Comparison of ENCODE assay signal across 8 cellular contexts in the genomic region with DNA sequence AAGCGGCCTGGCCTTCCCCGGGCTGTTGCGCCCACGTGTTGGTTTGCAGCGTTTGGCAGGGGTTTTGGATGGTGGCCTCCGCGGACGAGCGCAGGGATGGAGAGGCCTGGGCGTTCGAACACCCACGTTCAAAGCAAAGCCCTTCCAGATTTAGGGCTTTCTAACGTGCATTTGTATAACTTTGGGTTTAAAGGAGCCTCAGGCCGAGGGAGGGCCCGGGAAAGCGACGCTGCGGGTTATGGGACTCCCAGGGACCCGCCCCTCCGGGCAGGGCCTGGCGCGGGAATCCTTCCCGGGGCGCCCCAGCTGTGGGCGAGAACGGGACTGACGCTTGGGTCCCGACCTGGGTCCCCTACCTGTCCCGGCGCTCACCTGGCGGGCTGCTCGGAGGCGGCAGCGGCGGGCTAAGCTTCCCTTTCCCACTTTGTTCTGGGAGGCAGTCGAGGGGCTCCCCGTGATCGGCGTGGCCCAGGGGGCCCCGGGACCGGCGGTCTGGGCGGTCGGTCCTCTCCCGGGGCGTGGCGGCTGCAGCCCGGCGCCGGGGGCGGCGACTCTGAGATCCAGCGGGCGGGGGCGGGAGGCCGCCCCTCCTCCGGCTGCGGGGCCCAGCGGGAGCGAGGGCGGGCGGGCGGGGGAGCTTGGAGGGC. TPM values are rescaled to one million over a fixed set of nuclear protein-coding genes. Genes with fewer than 3 reads are reported as not detected.
A peak's percentile ranks its signal among the peaks of the same experiment; 100 is the strongest.
DNase-seq lines count a peak whose midpoint lies in the region; ATAC-seq, FAIRE-seq and TF ChIP-seq lines count a peak whose summit lies in the region.

A gene with protein sequence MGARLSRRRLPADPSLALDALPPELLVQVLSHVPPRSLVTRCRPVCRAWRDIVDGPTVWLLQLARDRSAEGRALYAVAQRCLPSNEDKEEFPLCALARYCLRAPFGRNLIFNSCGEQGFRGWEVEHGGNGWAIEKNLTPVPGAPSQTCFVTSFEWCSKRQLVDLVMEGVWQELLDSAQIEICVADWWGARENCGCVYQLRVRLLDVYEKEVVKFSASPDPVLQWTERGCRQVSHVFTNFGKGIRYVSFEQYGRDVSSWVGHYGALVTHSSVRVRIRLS (minus strand): TSS at position 529 of the 647 bp plus-strand sequence. CDS start 25,423 bp downstream, outside the sequence.

- H3K27ac Mint-ChIP-seq in T-cell, result peak within 1 kb of the TSS in 1 of 2 donors; percentile 49

- H4K20me1 ChIP-seq in GM23248 (ENCODE audit: insufficient read depth), result no peaks in the 10 kb centered on the region

- peaks cover 34% of the 10 kb centered on the region for H3K79me2 ChIP-seq in GM23248 (ENCODE audit: insufficient read depth)

- H3K4me3 Mint-ChIP-seq in T-cell, result peak within 1 kb of the TSS; percentile 43 to 73 (median 53)

- peaks cover 9 to 16% (median 11%) of the 10 kb centered on the region in 3 donors for H3K4me1 Mint-ChIP-seq in T-cell

- H3K9me3 ChIP-seq in GM23248 (ENCODE audit: low read depth), result no peaks in the 10 kb centered on the region
- H3K9me3 ChIP-seq in mucosa of stomach (ENCODE audit: control insufficient read depth, low read length), result no peaks in the 10 kb centered on the region

- POLR2A ChIA-PET in T-cell (lab: Charles Lee), result no interaction called here

- CTCF ChIA-PET in T-cell (lab: Charles Lee), result no interaction called here

- peaks cover 36 to 41% of the 10 kb centered on the region in 2 donors for H3K27me3 Mint-ChIP-seq in T-cell

- H3K9ac ChIP-seq in GM23248 (peak within 1 kb of the TSS; percentile 86), mucosa of stomach (ENCODE audit: low read length) (peak within 1 kb of the TSS; percentile 57)

- FAIRE-seq in urothelium cell line (lab: Jason Lieb, UNC), result no peak

- H3K4me3 ChIP-seq in GM23248 (peak within 1 kb of the TSS; percentile 79), fibroblast of mammary gland (ENCODE audit: control insufficient read depth, low read depth, low read length) (peak within 1 kb of the TSS; percentile 67), mucosa of stomach (ENCODE audit: low read length) (peak within 1 kb of the TSS; percentile 31)

- H3K9me2 ChIP-seq in GM23248 (ENCODE audit: insufficient read depth), result no peaks in the 10 kb centered on the region

- no peak for ATAC-seq in T-cell (replicated peaks in 1 of 4)

- H3K36me3 Mint-ChIP-seq in T-cell, result no peaks in the 10 kb centered on the region

- in situ Hi-C loops in GM23248 (cut with MboI), result no loop called here

- WGBS in GM23248 (ENCODE audit: low coverage in 1 of 2, low lambda C conversion rate in 2 of 2, missing lambda C conversion rate in 2 of 2), 2 experiments, result 1 to 2% methylated on average over 47 to 52 of the region's 63 CpGs

- H3K4me1 ChIP-seq in GM23248 (ENCODE audit: insufficient read depth) (peaks cover 6% of the 10 kb centered on the region; the same call in 1 of the 2 replicates), mucosa of stomach (ENCODE audit: control insufficient read depth, insufficient read depth, low read length) (peaks cover 17% of the 10 kb centered on the region)

- H3K36me3 ChIP-seq in GM23248 (ENCODE audit: low read depth) (no peaks in the 10 kb centered on the region), mucosa of stomach (ENCODE audit: control insufficient read depth, insufficient read depth, low read length) (no peaks in the 10 kb centered on the region)

- no peaks in the 10 kb centered on the region for H3K27me3 ChIP-seq in GM23248 (replicated peaks; ENCODE audit: insufficient read depth)
- peaks cover 12% of the 10 kb centered on the region for H3K27me3 ChIP-seq in mucosa of stomach (ENCODE audit: control insufficient read depth, insufficient read depth, low read length)

- H3F3A ChIP-seq in GM23248 (ENCODE audit: insufficient read depth), result peaks cover 20% of the 10 kb centered on the region

- DNase-seq in GM23248 (peak; percentile 88), T-cell (no peak), fibroblast of mammary gland (ENCODE audit: low read depth) (peak; percentile 74), urothelium cell line (ENCODE audit: low spot score) (peak; percentile 82), NCI-H187 treated with DMSO at 0.1 percent for 48 hours (lab: John Stamatoyannopoulos, UW) (no peak), NCI-H1105 treated with DMSO at 0.1 percent for 48 hours (lab: John Stamatoyannopoulos, UW) (no peak), HK-2 (ENCODE audit: unreplicated experiment) (no peak)

- H3K4me2 ChIP-seq in GM23248 (ENCODE audit: unreplicated experiment), result peak within 1 kb of the TSS; percentile 98

- H2AFZ ChIP-seq in GM23248, result peak within 1 kb of the TSS; percentile 86

- TF ChIP-seq CTCF in fibroblast of mammary gland (conservative IDR thresholded peaks at IDR 0.05; ENCODE audit: control insufficient read depth, insufficient read depth, low read depth, low read length), result no peak

- H3K27ac ChIP-seq in GM23248, result peak within 1 kb of the TSS; percentile 85

- no peaks in the 10 kb centered on the region for H3K9me3 Mint-ChIP-seq in T-cell

RNA-seq across cellular contexts. Expression of the gene that starts here (rescaled TPM):
- total RNA-seq in GM23248 (2014; rRNA removed; shearing (Covaris generic)), result 36.4 and 47.6 TPM in 2 replicates
- 30.3 and 30.9 TPM in 2 replicates for polyA plus RNA-seq in GM23248 (2016; fragmentation: Nextera tagmentation; extraction: Ambion mirVana)
- under 1 TPM in 3 of 5 donors, not detected in 2; 0.18 to 0.46 (median 0.28) TPM for total RNA-seq in T-cell

Comparison
In these comparisons a context has a peak if more than half of its experiments do, and no peak if none do; other contexts are left out.
1. RNA of the gene that starts here (total RNA-seq): 36.4 to 47.6 TPM in GM23248; 0.18 to 0.46 TPM in T-cell; every median in the first group is over 10 times any median in the second.
2. DNase-seq: peak in GM23248 (single experiment), fibroblast of mammary gland (single experiment) and urothelium cell line (single experiment); none in T-cell (0 of 34), NCI-H187 treated with DMSO at 0.1 percent for 48 hours (single experiment), NCI-H1105 treated with DMSO at 0.1 percent for 48 hours (single experiment) and HK-2 (single experiment).
3. Peak in every context shown above with its lines, with median percentiles within 50 percentile points of each other: H3K4me3 ChIP-seq.